ENCODE assay signal across 1 cellular context in the genomic region with DNA sequence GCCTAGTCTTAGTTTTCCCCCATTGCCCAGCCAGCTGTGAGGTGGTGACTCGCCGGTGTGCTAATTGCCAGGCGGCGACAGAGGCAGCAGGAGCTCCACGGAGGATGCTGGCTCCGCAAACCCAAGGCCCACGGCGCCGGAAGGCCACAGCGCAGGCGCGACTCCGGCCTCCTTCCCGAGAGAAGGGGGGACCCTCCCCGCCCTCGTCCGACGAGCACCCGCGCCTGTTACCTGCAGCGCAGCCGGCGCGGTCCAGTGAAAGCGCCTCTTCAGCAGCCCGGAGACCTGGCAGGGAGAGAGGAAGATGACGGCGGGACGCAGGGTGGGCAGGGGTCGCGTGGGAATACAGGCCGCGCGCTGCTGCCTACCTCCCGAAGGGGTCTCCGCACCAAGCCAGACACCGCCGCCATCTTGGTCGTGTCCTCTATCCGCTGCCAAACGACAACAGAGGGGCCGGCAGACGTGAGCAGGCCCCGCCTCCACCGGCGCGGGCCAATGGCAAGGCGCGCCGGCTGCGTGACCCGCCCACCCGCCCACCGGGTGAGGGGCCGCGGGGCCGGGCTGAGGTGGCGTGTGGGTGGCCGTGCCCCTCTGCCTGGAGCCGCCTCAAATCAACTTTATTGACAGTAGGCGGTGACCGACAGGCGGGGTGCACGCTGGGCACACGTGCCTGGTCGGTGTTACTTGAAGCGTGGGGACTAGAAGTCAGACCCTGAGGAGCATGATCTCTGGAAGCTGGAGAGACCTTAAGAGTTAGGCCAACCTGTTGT.
TF ChIP-seq lines count a peak whose summit lies in the region.

A gene (minus strand): TSS at position 433 of the 770 bp plus-strand sequence. CDS start 23 bp downstream, at position 410.

TF ChIP-seq in HepG2, 621 proteins besides CTCF, POLR2A, EP300 and RAD21 (continued from another document and continues in another):
- TF ChIP-seq, protein P1, sequence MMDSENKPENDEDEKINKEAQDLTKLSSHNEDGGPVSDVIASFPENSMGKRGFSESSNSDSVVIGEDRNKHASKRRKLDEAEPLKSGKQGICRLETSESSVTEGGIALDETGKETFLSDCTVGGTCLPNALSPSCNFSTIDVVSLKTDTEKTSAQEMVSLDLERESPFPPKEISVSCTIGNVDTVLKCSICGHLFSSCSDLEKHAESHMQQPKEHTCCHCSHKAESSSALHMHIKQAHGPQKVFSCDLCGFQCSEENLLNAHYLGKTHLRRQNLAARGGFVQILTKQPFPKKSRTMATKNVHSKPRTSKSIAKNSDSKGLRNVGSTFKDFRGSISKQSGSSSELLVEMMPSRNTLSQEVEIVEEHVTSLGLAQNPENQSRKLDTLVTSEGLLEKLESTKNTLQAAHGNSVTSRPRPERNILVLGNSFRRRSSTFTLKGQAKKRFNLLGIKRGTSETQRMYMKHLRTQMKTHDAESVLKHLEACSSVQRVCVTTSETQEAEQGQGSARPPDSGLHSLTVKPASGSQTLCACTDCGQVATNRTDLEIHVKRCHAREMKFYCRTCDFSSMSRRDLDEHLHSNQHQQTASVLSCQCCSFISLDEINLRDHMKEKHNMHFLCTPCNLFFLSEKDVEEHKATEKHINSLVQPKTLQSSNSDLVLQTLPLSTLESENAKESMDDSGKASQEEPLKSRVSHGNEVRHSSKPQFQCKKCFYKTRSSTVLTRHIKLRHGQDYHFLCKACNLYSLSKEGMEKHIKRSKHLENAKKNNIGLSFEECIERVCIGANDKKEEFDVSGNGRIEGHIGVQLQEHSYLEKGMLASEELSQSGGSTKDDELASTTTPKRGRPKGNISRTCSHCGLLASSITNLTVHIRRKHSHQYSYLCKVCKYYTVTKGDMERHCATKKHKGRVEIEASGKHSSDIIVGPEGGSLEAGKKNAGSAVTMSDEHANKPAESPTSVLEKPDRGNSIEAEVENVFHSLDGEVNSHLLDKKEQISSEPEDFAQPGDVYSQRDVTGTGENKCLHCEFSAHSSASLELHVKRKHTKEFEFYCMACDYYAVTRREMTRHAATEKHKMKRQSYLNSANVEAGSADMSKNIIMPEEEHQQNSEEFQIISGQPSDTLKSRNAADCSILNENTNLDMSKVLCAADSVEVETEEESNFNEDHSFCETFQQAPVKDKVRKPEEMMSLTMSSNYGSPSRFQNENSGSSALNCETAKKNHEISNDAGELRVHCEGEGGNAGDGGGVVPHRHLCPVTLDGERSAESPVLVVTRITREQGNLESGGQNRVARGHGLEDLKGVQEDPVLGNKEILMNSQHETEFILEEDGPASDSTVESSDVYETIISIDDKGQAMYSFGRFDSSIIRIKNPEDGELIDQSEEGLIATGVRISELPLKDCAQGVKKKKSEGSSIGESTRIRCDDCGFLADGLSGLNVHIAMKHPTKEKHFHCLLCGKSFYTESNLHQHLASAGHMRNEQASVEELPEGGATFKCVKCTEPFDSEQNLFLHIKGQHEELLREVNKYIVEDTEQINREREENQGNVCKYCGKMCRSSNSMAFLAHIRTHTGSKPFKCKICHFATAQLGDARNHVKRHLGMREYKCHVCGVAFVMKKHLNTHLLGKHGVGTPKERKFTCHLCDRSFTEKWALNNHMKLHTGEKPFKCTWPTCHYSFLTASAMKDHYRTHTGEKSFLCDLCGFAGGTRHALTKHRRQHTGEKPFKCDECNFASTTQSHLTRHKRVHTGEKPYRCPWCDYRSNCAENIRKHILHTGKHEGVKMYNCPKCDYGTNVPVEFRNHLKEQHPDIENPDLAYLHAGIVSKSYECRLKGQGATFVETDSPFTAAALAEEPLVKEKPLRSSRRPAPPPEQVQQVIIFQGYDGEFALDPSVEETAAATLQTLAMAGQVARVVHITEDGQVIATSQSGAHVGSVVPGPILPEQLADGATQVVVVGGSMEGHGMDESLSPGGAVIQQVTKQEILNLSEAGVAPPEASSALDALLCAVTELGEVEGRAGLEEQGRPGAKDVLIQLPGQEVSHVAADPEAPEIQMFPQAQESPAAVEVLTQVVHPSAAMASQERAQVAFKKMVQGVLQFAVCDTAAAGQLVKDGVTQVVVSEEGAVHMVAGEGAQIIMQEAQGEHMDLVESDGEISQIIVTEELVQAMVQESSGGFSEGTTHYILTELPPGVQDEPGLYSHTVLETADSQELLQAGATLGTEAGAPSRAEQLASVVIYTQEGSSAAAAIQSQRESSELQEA (CRISPR knock-in tag; IDR thresholded peaks at IDR 0.05; ENCODE audit: not compliant biosample characterization), result peak; percentile 72
- TF ChIP-seq CREM (IDR thresholded peaks at IDR 0.05), result no peak
- TF ChIP-seq CREM (CRISPR knock-in tag; IDR thresholded peaks at IDR 0.05), result no peak
- peak; percentile 81 for TF ChIP-seq ZNF143 (CRISPR knock-in tag; IDR thresholded peaks at IDR 0.05)
- TF ChIP-seq HMG20A (CRISPR knock-in tag; IDR thresholded peaks at IDR 0.05; ENCODE audit: borderline replicate concordance), result peak; percentile 50; the same call in 1 of the 2 replicates
- TF ChIP-seq ZNF569 (CRISPR knock-in tag; IDR thresholded peaks at IDR 0.05; ENCODE audit: borderline replicate concordance), result no peak
- peak; percentile 19; the same call in 1 of the 2 replicates for TF ChIP-seq JDP2 (CRISPR knock-in tag; IDR thresholded peaks at IDR 0.05; ENCODE audit: borderline replicate concordance)
- peak; percentile 87 for TF ChIP-seq ZNF777 (CRISPR knock-in tag; IDR thresholded peaks at IDR 0.05)
- peak; percentile 92 for TF ChIP-seq TBX2 (CRISPR knock-in tag; IDR thresholded peaks at IDR 0.05; ENCODE audit: borderline replicate concordance)
- TF ChIP-seq KDM1A (CRISPR knock-in tag; IDR thresholded peaks at IDR 0.05), result 0 out of 2 replicates have a peak, but pooled peaks have one; percentile 31
- peak; percentile 92; the same call in 1 of the 2 replicates for TF ChIP-seq PAX8 (CRISPR knock-in tag; IDR thresholded peaks at IDR 0.05; ENCODE audit: borderline replicate concordance)
- TF ChIP-seq, protein P2, sequence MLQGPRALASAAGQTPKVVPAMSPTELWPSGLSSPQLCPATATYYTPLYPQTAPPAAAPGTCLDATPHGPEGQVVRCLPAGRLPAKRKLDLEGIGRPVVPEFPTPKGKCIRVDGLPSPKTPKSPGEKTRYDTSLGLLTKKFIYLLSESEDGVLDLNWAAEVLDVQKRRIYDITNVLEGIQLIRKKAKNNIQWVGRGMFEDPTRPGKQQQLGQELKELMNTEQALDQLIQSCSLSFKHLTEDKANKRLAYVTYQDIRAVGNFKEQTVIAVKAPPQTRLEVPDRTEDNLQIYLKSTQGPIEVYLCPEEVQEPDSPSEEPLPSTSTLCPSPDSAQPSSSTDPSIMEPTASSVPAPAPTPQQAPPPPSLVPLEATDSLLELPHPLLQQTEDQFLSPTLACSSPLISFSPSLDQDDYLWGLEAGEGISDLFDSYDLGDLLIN (CRISPR knock-in tag; IDR thresholded peaks at IDR 0.05; ENCODE audit: borderline replicate concordance), result peak; percentile 81; the same call in 1 of the 2 replicates
- TF ChIP-seq, protein P3, sequence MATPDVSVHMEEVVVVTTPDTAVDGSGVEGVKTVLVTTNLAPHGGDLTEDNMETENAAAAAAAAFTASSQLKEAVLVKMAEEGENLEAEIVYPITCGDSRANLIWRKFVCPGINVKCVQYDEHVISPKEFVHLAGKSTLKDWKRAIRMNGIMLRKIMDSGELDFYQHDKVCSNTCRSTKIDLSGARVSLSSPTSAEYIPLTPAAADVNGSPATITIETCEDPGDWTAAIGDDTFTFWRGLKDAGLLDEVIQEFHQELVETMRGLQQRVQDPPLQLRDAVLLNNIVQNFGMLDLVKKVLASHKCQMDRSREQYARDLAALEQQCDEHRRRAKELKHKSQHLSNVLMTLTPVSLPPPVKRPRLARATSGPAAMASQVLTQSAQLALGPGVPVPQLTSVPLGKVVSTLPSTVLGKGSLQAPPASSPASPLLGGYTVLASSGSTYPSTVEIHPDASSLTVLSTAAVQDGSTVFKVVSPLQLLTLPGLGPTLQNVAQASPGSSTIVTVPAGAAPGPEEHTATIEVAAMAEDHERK (CRISPR knock-in tag; IDR thresholded peaks at IDR 0.05; ENCODE audit: low read depth), result peak; percentile 63
- TF ChIP-seq DR1 (CRISPR knock-in tag; IDR thresholded peaks at IDR 0.05), result 0 out of 2 replicates have a peak, but pooled peaks have one; percentile 27
- TF ChIP-seq ZNF382 (CRISPR knock-in tag; IDR thresholded peaks at IDR 0.05; ENCODE audit: borderline replicate concordance), result no peak
- TF ChIP-seq, protein P4, sequence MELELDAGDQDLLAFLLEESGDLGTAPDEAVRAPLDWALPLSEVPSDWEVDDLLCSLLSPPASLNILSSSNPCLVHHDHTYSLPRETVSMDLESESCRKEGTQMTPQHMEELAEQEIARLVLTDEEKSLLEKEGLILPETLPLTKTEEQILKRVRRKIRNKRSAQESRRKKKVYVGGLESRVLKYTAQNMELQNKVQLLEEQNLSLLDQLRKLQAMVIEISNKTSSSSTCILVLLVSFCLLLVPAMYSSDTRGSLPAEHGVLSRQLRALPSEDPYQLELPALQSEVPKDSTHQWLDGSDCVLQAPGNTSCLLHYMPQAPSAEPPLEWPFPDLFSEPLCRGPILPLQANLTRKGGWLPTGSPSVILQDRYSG (CRISPR knock-in tag; IDR thresholded peaks at IDR 0.05), result peak; percentile 95
- TF ChIP-seq YEATS2 (CRISPR knock-in tag; IDR thresholded peaks at IDR 0.05; ENCODE audit: borderline replicate concordance), result peak; percentile 43; the same call in 1 of the 2 replicates
- TF ChIP-seq, protein P5, sequence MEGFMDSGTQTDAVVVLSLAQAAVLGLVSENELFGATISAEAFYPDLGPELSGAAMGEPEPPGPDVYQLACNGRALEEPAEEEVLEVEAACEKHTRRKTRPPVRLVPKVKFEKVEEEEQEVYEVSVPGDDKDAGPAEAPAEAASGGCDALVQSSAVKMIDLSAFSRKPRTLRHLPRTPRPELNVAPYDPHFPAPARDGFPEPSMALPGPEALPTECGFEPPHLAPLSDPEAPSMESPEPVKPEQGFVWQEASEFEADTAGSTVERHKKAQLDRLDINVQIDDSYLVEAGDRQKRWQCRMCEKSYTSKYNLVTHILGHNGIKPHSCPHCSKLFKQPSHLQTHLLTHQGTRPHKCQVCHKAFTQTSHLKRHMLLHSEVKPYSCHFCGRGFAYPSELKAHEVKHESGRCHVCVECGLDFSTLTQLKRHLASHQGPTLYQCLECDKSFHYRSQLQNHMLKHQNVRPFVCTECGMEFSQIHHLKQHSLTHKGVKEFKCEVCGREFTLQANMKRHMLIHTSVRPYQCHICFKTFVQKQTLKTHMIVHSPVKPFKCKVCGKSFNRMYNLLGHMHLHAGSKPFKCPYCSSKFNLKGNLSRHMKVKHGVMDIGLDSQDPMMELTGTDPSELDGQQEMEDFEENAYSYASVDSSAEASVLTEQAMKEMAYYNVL (CRISPR knock-in tag; IDR thresholded peaks at IDR 0.05; ENCODE audit: borderline replicate concordance), result peak; percentile 66; the same call in 1 of the 2 replicates
- TF ChIP-seq, protein P6, sequence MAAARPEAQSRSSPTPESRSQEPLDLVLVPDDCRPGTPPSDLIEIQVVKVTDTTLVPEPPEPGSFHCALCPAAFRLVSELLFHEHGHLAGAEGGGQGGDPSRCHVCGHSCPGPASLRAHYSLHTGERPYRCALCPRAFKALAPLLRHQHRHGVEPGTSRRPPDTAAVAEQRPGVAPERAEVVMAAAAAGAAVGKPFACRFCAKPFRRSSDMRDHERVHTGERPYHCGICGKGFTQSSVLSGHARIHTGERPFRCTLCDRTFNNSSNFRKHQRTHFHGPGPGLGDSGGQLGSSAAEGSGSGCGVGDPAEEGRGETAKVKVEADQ (CRISPR knock-in tag; IDR thresholded peaks at IDR 0.05; ENCODE audit: borderline replicate concordance), result 0 out of 2 replicates have a peak, but pooled peaks have one; percentile 63
- 0 out of 2 replicates have a peak, but pooled peaks have one; percentile 50 for TF ChIP-seq MTA1 (CRISPR knock-in tag; IDR thresholded peaks at IDR 0.05; ENCODE audit: borderline replicate concordance)
- peak; percentile 68; the same call in 1 of the 2 replicates for TF ChIP-seq ZNF468 (CRISPR knock-in tag; IDR thresholded peaks at IDR 0.05)
- TF ChIP-seq MAZ (IDR thresholded peaks at IDR 0.05; ENCODE audit: borderline replicate concordance, low read depth, low read length), result no peak
- peak; percentile 93 for TF ChIP-seq MAZ (CRISPR knock-in tag; IDR thresholded peaks at IDR 0.05; ENCODE audit: low read depth)
- no peak for TF ChIP-seq ZEB1 (IDR thresholded peaks at IDR 0.05; ENCODE audit: insufficient replicate concordance, low read depth)
- TF ChIP-seq ZNF224 (CRISPR knock-in tag; IDR thresholded peaks at IDR 0.05), result no peak
- no peak for TF ChIP-seq ZNF850 (CRISPR knock-in tag; conservative IDR thresholded peaks at IDR 0.05)
- no peak; the same call in 1 of the 2 replicates for TF ChIP-seq HHEX (CRISPR knock-in tag; IDR thresholded peaks at IDR 0.05)
- peak; percentile 96 for TF ChIP-seq ZNF709 (CRISPR knock-in tag; IDR thresholded peaks at IDR 0.05)
- TF ChIP-seq, protein P7, sequence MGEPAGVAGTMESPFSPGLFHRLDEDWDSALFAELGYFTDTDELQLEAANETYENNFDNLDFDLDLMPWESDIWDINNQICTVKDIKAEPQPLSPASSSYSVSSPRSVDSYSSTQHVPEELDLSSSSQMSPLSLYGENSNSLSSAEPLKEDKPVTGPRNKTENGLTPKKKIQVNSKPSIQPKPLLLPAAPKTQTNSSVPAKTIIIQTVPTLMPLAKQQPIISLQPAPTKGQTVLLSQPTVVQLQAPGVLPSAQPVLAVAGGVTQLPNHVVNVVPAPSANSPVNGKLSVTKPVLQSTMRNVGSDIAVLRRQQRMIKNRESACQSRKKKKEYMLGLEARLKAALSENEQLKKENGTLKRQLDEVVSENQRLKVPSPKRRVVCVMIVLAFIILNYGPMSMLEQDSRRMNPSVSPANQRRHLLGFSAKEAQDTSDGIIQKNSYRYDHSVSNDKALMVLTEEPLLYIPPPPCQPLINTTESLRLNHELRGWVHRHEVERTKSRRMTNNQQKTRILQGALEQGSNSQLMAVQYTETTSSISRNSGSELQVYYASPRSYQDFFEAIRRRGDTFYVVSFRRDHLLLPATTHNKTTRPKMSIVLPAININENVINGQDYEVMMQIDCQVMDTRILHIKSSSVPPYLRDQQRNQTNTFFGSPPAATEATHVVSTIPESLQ (CRISPR knock-in tag; conservative IDR thresholded peaks at IDR 0.05), result no peak
- TF ChIP-seq SRF (IDR thresholded peaks at IDR 0.05; ENCODE audit: low read depth, low read length), result no peak
- 0 out of 2 replicates have a peak, but pooled peaks have one; percentile 34 for TF ChIP-seq CEBPG (CRISPR knock-in tag; IDR thresholded peaks at IDR 0.05)
- TF ChIP-seq, protein P8, sequence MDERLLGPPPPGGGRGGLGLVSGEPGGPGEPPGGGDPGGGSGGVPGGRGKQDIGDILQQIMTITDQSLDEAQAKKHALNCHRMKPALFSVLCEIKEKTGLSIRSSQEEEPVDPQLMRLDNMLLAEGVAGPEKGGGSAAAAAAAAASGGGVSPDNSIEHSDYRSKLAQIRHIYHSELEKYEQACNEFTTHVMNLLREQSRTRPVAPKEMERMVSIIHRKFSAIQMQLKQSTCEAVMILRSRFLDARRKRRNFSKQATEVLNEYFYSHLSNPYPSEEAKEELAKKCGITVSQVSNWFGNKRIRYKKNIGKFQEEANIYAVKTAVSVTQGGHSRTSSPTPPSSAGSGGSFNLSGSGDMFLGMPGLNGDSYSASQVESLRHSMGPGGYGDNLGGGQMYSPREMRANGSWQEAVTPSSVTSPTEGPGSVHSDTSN (CRISPR knock-in tag; IDR thresholded peaks at IDR 0.05), result peak; percentile 75
- no peak for TF ChIP-seq ZNF841 (CRISPR knock-in tag; IDR thresholded peaks at IDR 0.05; ENCODE audit: borderline replicate concordance)
- peak; percentile 92 for TF ChIP-seq POLR2AphosphoS5 (IDR thresholded peaks at IDR 0.05; ENCODE audit: low read depth, low read length)
